13 cellular contexts compared by ENCODE assay signal in the genomic region with DNA sequence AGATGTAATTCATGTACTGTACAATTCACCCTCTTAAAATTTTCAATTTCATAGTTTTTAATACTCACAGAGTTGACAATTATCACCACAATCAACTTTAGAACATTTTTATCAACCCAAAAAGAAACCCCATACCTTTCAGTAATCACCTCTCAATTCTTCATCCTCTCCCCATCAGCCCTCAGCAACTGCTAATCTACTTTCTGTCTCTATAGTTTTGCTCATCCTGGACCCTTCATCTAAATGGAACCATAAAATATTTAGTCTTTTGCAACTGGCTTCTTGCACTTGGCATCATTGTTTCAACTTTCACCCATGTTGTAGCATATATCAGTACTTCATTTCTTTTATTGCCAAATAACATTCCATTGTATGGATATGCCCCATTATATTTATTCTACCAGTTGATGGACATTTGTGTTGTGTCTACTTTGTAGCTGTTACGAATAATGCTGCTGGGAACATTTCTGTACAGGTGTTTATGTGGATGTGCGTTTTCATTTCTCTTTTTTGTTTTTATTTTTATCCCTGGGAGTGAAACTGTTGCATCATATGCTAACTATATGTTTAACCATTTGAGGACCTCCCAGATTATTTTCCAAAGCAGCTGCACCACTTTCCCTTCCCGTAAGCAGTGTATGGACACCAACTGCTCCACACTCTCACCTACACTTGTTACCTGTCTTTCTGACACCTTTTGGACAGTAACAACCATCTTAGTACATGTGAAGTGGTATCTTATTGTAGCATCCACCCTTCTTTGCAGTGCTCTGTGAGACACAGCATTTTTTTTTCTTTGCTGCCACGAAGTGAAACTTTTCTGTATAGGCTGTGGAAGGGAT.
A peak's percentile ranks its signal among the peaks of the same experiment; 100 is the strongest.
DNase-seq lines count a peak whose midpoint lies in the region; ATAC-seq and TF ChIP-seq lines count a peak whose summit lies in the region.
"Had no signal": no experiment of that assay in that cellular context is flagged by ENCODE, and none has a peak within 500 bp of the region (broad histone marks: within the 10 kb centered on the region; RNA-seq: fewer than 3 reads in every experiment).

No MANE protein-coding gene starts in this region.

- no peak overlapping the region; the same call in 1 of the 2 replicates for H3K14ac ChIP-seq in H9 (ENCODE audit: insufficient read depth, low read length)

- H4K91ac ChIP-seq in H9 (ENCODE audit: insufficient read length, low read depth, low read length) = no peak overlapping the region

- peaks cover 4% of the 10 kb centered on the region in 2 experiments; a peak in 4 of 5 replicates for H3K9me3 Mint-ChIP-seq in H9

- no peaks in the 10 kb centered on the region for H3K79me1 ChIP-seq in H9 (ENCODE audit: insufficient read depth, low read depth, low read length, poor library complexity, severe bottlenecking)

- TF ChIP-seq CTCF in Peyer's patch (IDR thresholded peaks at IDR 0.05) (no peak), H9 (conservative IDR thresholded peaks at IDR 0.05) (no peak)

- H3K27ac ChIP-seq in Peyer's patch (no peak overlapping the region), H9 (ENCODE audit: insufficient read length, low read depth, low read length) (no peak overlapping the region)
- H3K27ac ChIP-seq: VCaP had no signal

- peak; percentile 62 for DNase-seq in MV-4-11 (lab: John Stamatoyannopoulos, UW)
- DNase-seq in Peyer's patch = no peak
- DNase-seq in GDM1 (lab: John Stamatoyannopoulos, UW) = no peak
- DNase-seq in NOMO-1 treated with dmso at 0.1 percent for 144 hours (lab: John Stamatoyannopoulos, UW; ENCODE audit: unreplicated experiment) = no peak
- no peak for DNase-seq in H9
- DNase-seq: activated effector memory CD4-positive, alpha-beta T cell treated with Interleukin-2 at 50 U/mL for 16 hours; NCI-H1436; nucleus accumbens; stimulated activated CD4-positive, alpha-beta T cell treated with anti-CD3 and anti-CD28 coated beads, Interleukin-4, amount 100 ng/mL, for 24 hours had no signal

- H3K4me3 Mint-ChIP-seq in H9 = no peak overlapping the region

- no peak overlapping the region for H4K8ac ChIP-seq in H9 (replicated peaks; ENCODE audit: insufficient read length, low read depth, low read length)

- no peak overlapping the region for H2BK15ac ChIP-seq in H9 (ENCODE audit: low read depth, low read length)

- no peak overlapping the region for H3K4me3 ChIP-seq in Peyer's patch

- H3K23me2 ChIP-seq in H9 (ENCODE audit: insufficient read length, low read depth, low read length, poor library complexity, severe bottlenecking) = no peaks in the 10 kb centered on the region

- TF ChIP-seq POLR2A in GM18505 (IDR thresholded peaks at IDR 0.05; ENCODE audit: borderline replicate concordance, extremely low read depth, insufficient read depth, insufficient read length) = no peak
- TF ChIP-seq POLR2A in Peyer's patch (IDR thresholded peaks at IDR 0.05) = no peak

- no peaks in the 10 kb centered on the region for H3K36me3 ChIP-seq in Peyer's patch

- H3K27me3 ChIP-seq in Peyer's patch (no peaks in the 10 kb centered on the region), H9 (ENCODE audit: insufficient read depth, low read length) (no peaks in the 10 kb centered on the region)

- H3K4ac ChIP-seq in H9 (ENCODE audit: low read depth, low read length) = no peak overlapping the region

- H3K79me2 ChIP-seq in H9 (ENCODE audit: insufficient read depth, low read length) = no peaks in the 10 kb centered on the region

- no peak overlapping the region for H2BK12ac ChIP-seq in H9 (ENCODE audit: insufficient read length, low read depth, low read length)

- H3K4me1 ChIP-seq in Peyer's patch = no peaks in the 10 kb centered on the region
- H3K4me1 ChIP-seq in H9 (ENCODE audit: insufficient read depth, low read length) = no peaks in the 10 kb centered on the region

- H3K27me3 Mint-ChIP-seq in H9 (ENCODE audit: low read depth) = peaks cover 5% of the 10 kb centered on the region; the same call in 1 of the 2 replicates

- H3K56ac ChIP-seq in H9 (ENCODE audit: insufficient read length, low read depth, low read length) = no peak overlapping the region

- H4K20me1 ChIP-seq in H9 (ENCODE audit: control insufficient read depth, insufficient read depth, insufficient read length) = no peaks in the 10 kb centered on the region

- H2BK120ac ChIP-seq in H9 (ENCODE audit: low read depth, low read length, poor library complexity, severe bottlenecking) = no peak overlapping the region

- H4K5ac ChIP-seq in H9 (ENCODE audit: insufficient read length, low read depth, low read length) = no peak overlapping the region

- H3K4me1 Mint-ChIP-seq in H9 = no peaks in the 10 kb centered on the region

- no peak overlapping the region for H2AFZ ChIP-seq in H9 (ENCODE audit: low read length)

- H3K9ac ChIP-seq in H9 (ENCODE audit: extremely low read depth, insufficient read length, low read length) = no peak overlapping the region

- no peak overlapping the region for H2BK20ac ChIP-seq in H9 (ENCODE audit: low read depth, low read length, poor library complexity, severe bottlenecking)

- no peak overlapping the region for H3T11ph ChIP-seq in H9 (ENCODE audit: low read length)

- H3K9me3 ChIP-seq in Peyer's patch = no peaks in the 10 kb centered on the region
- no peaks in the 10 kb centered on the region for H3K9me3 ChIP-seq in H9 (ENCODE audit: control insufficient read depth, low read depth, low read length)

- WGBS in H9 (ENCODE audit: extremely low coverage, insufficient read length, low lambda C conversion rate) = no CpG with 5 or more reads among the region's 4 CpGs

- no peak overlapping the region for H2AK5ac ChIP-seq in H9 (ENCODE audit: insufficient read length, low read length)

- ATAC-seq in GM18505 (IDR thresholded peaks at IDR 0.05; ENCODE audit: unreplicated experiment) (peak; percentile 71), GM21367 (IDR thresholded peaks at IDR 0.05; ENCODE audit: unreplicated experiment) (peak; percentile 76), HG03039 (IDR thresholded peaks at IDR 0.05; ENCODE audit: unreplicated experiment) (peak; percentile 61)

- no peak overlapping the region for H2BK5ac ChIP-seq in H9 (ENCODE audit: insufficient read length, low read length)

- no peak overlapping the region for H3K4me2 ChIP-seq in H9 (ENCODE audit: insufficient read depth, insufficient read length, low read length)

- H3K23ac ChIP-seq in H9 (ENCODE audit: insufficient read length, low read depth, low read length) = no peak overlapping the region

- peaks cover 0 to 3% (median 0%) of the 10 kb centered on the region in 3 experiments; a peak in 2 of 7 replicates for H3K36me3 Mint-ChIP-seq in H9 (ENCODE audit: insufficient read depth in 1 of 3, low read depth in 3 of 3)

- no peak overlapping the region for H3K18ac ChIP-seq in H9 (ENCODE audit: insufficient read length, low read depth, low read length)

- no peak overlapping the region for H3K27ac Mint-ChIP-seq in H9
